Comparison of ENCODE assay signal across 19 cellular contexts in the genomic region with DNA sequence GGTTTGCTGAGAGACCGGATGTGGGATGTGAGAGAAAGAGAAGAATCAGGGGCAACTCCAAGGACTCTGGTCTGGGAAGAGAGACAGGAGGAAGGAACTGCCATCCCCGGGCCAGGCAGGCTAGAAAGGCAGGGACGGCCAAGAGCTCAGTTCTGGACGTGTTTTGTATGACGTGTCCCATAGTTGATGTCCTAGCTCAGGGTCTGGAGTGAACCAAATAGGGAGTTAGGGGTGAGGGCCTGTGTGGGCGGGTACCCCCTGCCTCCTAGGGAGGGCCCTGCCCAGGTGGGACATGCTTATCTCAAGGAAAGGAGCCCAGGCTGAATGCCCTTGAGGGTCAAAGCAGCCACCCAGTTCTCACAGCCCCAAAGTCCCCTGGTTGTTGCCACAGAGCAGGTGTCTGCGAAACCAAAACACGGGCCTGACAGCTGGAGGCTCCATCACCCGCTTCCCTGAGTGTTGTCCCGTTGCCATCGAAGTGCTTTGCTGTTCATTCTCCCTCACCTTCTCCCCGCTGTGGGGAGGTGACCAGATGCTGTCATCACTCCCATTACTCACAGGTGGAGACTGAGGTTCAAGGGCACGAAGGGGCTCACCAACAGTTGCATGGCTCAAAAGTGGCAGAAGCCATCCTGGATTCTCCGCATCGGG. TPM values are rescaled to one million over a fixed set of nuclear protein-coding genes. Genes with fewer than 3 reads are reported as not detected.
"Had no signal": no experiment of that assay in that cellular context is flagged by ENCODE, and none has a peak within 500 bp of the region (broad histone marks: within the 10 kb centered on the region; RNA-seq: fewer than 3 reads in every experiment).

No MANE protein-coding gene starts in this region.

- H3K9me3 ChIP-seq: ascending aorta, heart left ventricle, left lung, pancreas, tibial nerve, vagina had no signal

- ATAC-seq: heart left ventricle; left lung; pancreas; stimulated activated memory B cell treated with anti-CD40 and anti-IgM and Interleukin-4, amounts not matched to agents 10 μg/mL and 1 μg/mL and 100 μg/mL, for 72 hours had no signal

- H3K36me3 ChIP-seq: ascending aorta, cardiac muscle cell, heart left ventricle, left lung, pancreas, tibial nerve, vagina had no signal

- H3K4me3 ChIP-seq: ascending aorta, cardiac muscle cell, heart left ventricle, left lung, pancreas, tibial nerve, vagina had no signal

- H3K27me3 ChIP-seq: ascending aorta, heart left ventricle, left lung, pancreas, tibial nerve, vagina had no signal

- FAIRE-seq: colon, pancreas, small intestine, TTC549 had no signal

- H3K27ac ChIP-seq: ascending aorta, cardiac muscle cell, tibial nerve, vagina had no signal

- DNase-seq: activated effector memory CD4-positive, alpha-beta T cell treated with anti-CD3 and anti-CD28 coated beads, Interleukin-2, amount 50 U/mL, for 16 hours; activated naive CD8-positive, alpha-beta T cell treated with anti-CD3 and anti-CD28 coated beads for 36 hours; activated T-cell treated with anti-CD3 and anti-CD28 coated beads, Interleukin-2, amount 50 U/mL, for 1 hour; foreskin melanocyte; heart left ventricle; islet precursor cell; retina; small intestine; T-helper 2 cell had no signal

RNA-seq across cellular contexts. Expression of gene ABCC3, which starts 7.5 kb away (rescaled TPM):
- total RNA-seq: activated naive CD8-positive, alpha-beta T cell treated with anti-CD3 and anti-CD28 coated beads for 36 hours; cardiac muscle cell had no signal
- polyA plus RNA-seq: neural cell had no signal
